In genomic region chr22:48282804-48283203, GRCh38 we compare ENCODE assay signal across 8 cellular contexts.
"Had no signal": no experiment of that assay in that cellular context is flagged by ENCODE, and none has a peak within 500 bp of the region (broad histone marks: within the 10 kb centered on the region; RNA-seq: fewer than 3 reads in every experiment).

No MANE protein-coding gene starts in this region.

- ATAC-seq: GM12878 had no signal

- DNase-seq: GDM1, GF-D8 had no signal

- H3K4me3 ChIP-seq: GM12878 had no signal

- FAIRE-seq: G401.6, GM12878, GM12891, GM12892, GM18507, GM19239 had no signal
